ENCODE assay signal across 16 cellular contexts in genomic region chr19:38024991-38025716, GRCh38.
A peak's percentile ranks its signal among the peaks of the same experiment; 100 is the strongest.
DNase-seq lines count a peak whose midpoint lies in the region; ATAC-seq and TF ChIP-seq lines count a peak whose summit lies in the region.
"Had no signal": no experiment of that assay in that cellular context is flagged by ENCODE, and none has a peak within 500 bp of the region (broad histone marks: within the 10 kb centered on the region; RNA-seq: fewer than 3 reads in every experiment).

No MANE protein-coding gene starts in this region.

- no peak for TF ChIP-seq CTCF in nephron progenitor cell (IDR thresholded peaks at IDR 0.05)

- peak overlapping the region; percentile 10 for H3K4me3 Mint-ChIP-seq in nephron progenitor cell
- H3K4me3 Mint-ChIP-seq in CD4-positive, alpha-beta memory T cell, result no peak overlapping the region
- H3K4me3 Mint-ChIP-seq: activated naive CD8-positive, alpha-beta T cell treated with anti-CD3 and anti-CD28 coated beads for 36 hours; CD8-positive, alpha-beta T cell had no signal

- H3K36me3 ChIP-seq in CD4-positive, alpha-beta memory T cell (ENCODE audit: insufficient read depth, low read length), result no peaks in the 10 kb centered on the region
- H3K36me3 ChIP-seq: right lobe of liver had no signal

- H3K27ac ChIP-seq in CD4-positive, alpha-beta memory T cell (ENCODE audit: low read depth, low read length), result no peak overlapping the region
- H3K27ac ChIP-seq: GM23248, right lobe of liver had no signal

- H3K27me3 ChIP-seq in CD4-positive, alpha-beta memory T cell (ENCODE audit: insufficient read depth, low read length), result no peaks in the 10 kb centered on the region
- H3K27me3 ChIP-seq: heart right ventricle, right lobe of liver had no signal

- CTCF ChIA-PET in CD4-positive, alpha-beta memory T cell (lab: Charles Lee; ENCODE audit: partially characterized antibody), result no interaction called here

- intact Hi-C loops in CD4-positive, alpha-beta memory T cell (cut with micrococcal nuclease), result no loop called here

- ATAC-seq in GM18511 (IDR thresholded peaks at IDR 0.05; ENCODE audit: unreplicated experiment) (no peak), GM18519 (IDR thresholded peaks at IDR 0.05; ENCODE audit: low FRiP score, unreplicated experiment) (no peak)
- ATAC-seq: CD8-positive, alpha-beta T cell; heart right ventricle; right lobe of liver had no signal

- H3K27ac Mint-ChIP-seq in nephron progenitor cell, result peak overlapping the region; percentile 66
- no peak overlapping the region for H3K27ac Mint-ChIP-seq in CD4-positive, alpha-beta memory T cell
- H3K27ac Mint-ChIP-seq: activated naive CD8-positive, alpha-beta T cell treated with anti-CD3 and anti-CD28 coated beads for 36 hours; CD8-positive, alpha-beta T cell had no signal

- DNase-seq in DMS 273 (lab: John Stamatoyannopoulos, UW; ENCODE audit: unreplicated experiment) (peak; percentile 76), NCI-H2227 treated with DMSO at 0.1 percent for 48 hours (lab: John Stamatoyannopoulos, UW) (peak; percentile 95), dermis microvascular lymphatic vessel endothelial cell (ENCODE audit: low read depth in 2 of 2) (peak; percentile 63 to 70), nephron progenitor cell (no peak), NCI-H526 (lab: John Stamatoyannopoulos, UW) (no peak)
- DNase-seq in CD4-positive, alpha-beta memory T cell, result no peak
- DNase-seq: activated CD4-positive, alpha-beta T cell treated with anti-CD3 and anti-CD28 coated beads, Interleukin-2, amount 50 U/mL, for 48 hours; activated naive CD8-positive, alpha-beta T cell treated with anti-CD3 and anti-CD28 coated beads for 36 hours; CD8-positive, alpha-beta T cell; effector CD8-positive, alpha-beta T cell; GM23248; heart right ventricle; NCI-H226; right lobe of liver had no signal

- H3K36me3 Mint-ChIP-seq in nephron progenitor cell (ENCODE audit: low read depth), result peaks cover 4% of the 10 kb centered on the region
- peaks cover 0 to 7% of the 10 kb centered on the region in 2 donors for H3K36me3 Mint-ChIP-seq in CD4-positive, alpha-beta memory T cell

- no peak overlapping the region for H3K4me3 ChIP-seq in CD4-positive, alpha-beta memory T cell (ENCODE audit: low read length in 2 of 2)
- H3K4me3 ChIP-seq: GM23248, heart right ventricle, right lobe of liver had no signal

- no peaks in the 10 kb centered on the region for H3K9me3 Mint-ChIP-seq in nephron progenitor cell
- H3K9me3 Mint-ChIP-seq in CD4-positive, alpha-beta memory T cell, result peaks cover 0 to 1% (median 0%) of the 10 kb centered on the region in 8 donors
- H3K9me3 Mint-ChIP-seq: activated naive CD8-positive, alpha-beta T cell treated with anti-CD3 and anti-CD28 coated beads for 36 hours; CD8-positive, alpha-beta T cell had no signal

- peaks cover 2% of the 10 kb centered on the region for H3K27me3 Mint-ChIP-seq in nephron progenitor cell (ENCODE audit: low read depth, poor library complexity)
- H3K27me3 Mint-ChIP-seq in CD4-positive, alpha-beta memory T cell, result no peaks in the 10 kb centered on the region
- H3K27me3 Mint-ChIP-seq: activated naive CD8-positive, alpha-beta T cell treated with anti-CD3 and anti-CD28 coated beads for 36 hours had no signal

- no peaks in the 10 kb centered on the region for H3K9me3 ChIP-seq in CD4-positive, alpha-beta memory T cell (ENCODE audit: control insufficient read depth in 1 of 2, low read length in 2 of 2)
- H3K9me3 ChIP-seq: heart right ventricle, right lobe of liver had no signal

- POLR2A ChIA-PET in CD4-positive, alpha-beta memory T cell (lab: Charles Lee; ENCODE audit: partially characterized antibody), result no interaction called here

- H3K4me1 ChIP-seq in CD4-positive, alpha-beta memory T cell (ENCODE audit: insufficient read depth, low read length), result no peaks in the 10 kb centered on the region

- H3K4me1 Mint-ChIP-seq in nephron progenitor cell, result peaks cover 38% of the 10 kb centered on the region
- peaks cover 0 to 5% (median 0%) of the 10 kb centered on the region in 4 donors for H3K4me1 Mint-ChIP-seq in CD4-positive, alpha-beta memory T cell
- H3K4me1 Mint-ChIP-seq: activated naive CD8-positive, alpha-beta T cell treated with anti-CD3 and anti-CD28 coated beads for 36 hours had no signal

Comparison
In these comparisons a context has a peak if more than half of its experiments do, and no peak if none do; other contexts are left out.
1. DNase-seq: peak in DMS 273 (single experiment), NCI-H2227 treated with DMSO at 0.1 percent for 48 hours (single experiment) and dermis microvascular lymphatic vessel endothelial cell (2 of 2); none in nephron progenitor cell (single experiment), NCI-H526 (0 of 2) and CD4-positive, alpha-beta memory T cell (0 of 5).